ENCODE assay signal across 8 cellular contexts in genomic region chr15:85707519-85708338, GRCh38.
DNase-seq lines count a peak whose midpoint lies in the region; ATAC-seq lines count a peak whose summit lies in the region.

No MANE protein-coding gene starts in this region.

- no peak overlapping the region for H3K9ac ChIP-seq in muscle layer of colon (ENCODE audit: low read length)

- H3K4me3 ChIP-seq in muscle layer of colon (ENCODE audit: low read depth in 1 of 2, low read length in 2 of 2), result peak overlapping the region in 1 of 2 donors; percentile 20

- no peaks in the 10 kb centered on the region for H3K27me3 ChIP-seq in muscle layer of colon (ENCODE audit: control insufficient read depth in 1 of 2, insufficient read depth in 2 of 2, low read length in 2 of 2)

- peak overlapping the region; percentile 38 for H3K27ac ChIP-seq in muscle layer of colon (ENCODE audit: low read depth, low read length)

- ATAC-seq in GM19397 (IDR thresholded peaks at IDR 0.05; ENCODE audit: unreplicated experiment), result peak; percentile 21
- no peak for ATAC-seq in HG02623 (IDR thresholded peaks at IDR 0.05; ENCODE audit: unreplicated experiment)

- peaks cover 33% of the 10 kb centered on the region for H3K36me3 ChIP-seq in muscle layer of colon (ENCODE audit: insufficient read depth, low read length)

- DNase-seq in AG08396 (ENCODE audit: low spot score) (peak; percentile 20), NAMALWA (ENCODE audit: low spot score) (peak; percentile 63), dermis blood vessel endothelial cell (peak; percentile 77), NCI-H2227 treated with DMSO at 0.1 percent for 48 hours (lab: John Stamatoyannopoulos, UW) (no peak)
- DNase-seq in effector CD8-positive, alpha-beta T cell (lab: John Stamatoyannopoulos, UW), result no peak

- no peaks in the 10 kb centered on the region for H3K9me3 ChIP-seq in muscle layer of colon (ENCODE audit: low read length)

- peaks cover 47% of the 10 kb centered on the region for H3K4me1 ChIP-seq in muscle layer of colon (ENCODE audit: insufficient read depth, low read length)

Comparison
In these comparisons a context has a peak if more than half of its experiments do, and no peak if none do; other contexts are left out.
1. DNase-seq: peak in AG08396 (single experiment), NAMALWA (single experiment) and dermis blood vessel endothelial cell (single experiment); none in effector CD8-positive, alpha-beta T cell (single experiment) and NCI-H2227 treated with DMSO at 0.1 percent for 48 hours (single experiment).